Comparison of ENCODE assay signal across 8 cellular contexts in the genomic region with DNA sequence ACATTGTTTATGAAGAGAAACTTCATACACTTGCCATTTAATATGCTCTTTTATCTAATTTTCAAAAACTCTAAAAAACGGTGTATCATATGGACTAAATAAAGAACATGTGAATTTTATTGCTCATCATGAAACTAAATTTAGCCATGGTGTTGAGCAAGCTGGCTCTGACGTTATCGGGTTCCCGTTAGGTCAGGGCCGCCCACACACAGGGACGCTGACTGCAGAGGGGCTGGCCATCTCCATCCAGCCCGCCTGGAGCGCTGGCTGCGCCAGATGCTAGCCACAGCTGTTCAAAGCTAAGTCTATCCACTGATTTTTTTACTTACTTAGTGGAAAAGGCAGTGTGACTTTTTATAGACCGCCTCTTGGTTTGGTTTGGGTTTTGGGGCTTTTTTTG. TPM values are rescaled to one million over a fixed set of nuclear protein-coding genes. Genes with fewer than 3 reads are reported as not detected.
DNase-seq lines count a peak whose midpoint lies in the region; FAIRE-seq and TF ChIP-seq lines count a peak whose summit lies in the region.

No MANE protein-coding gene starts in this region.

- intact Hi-C loops in esophagus muscularis mucosa (cut with DNase I): no loop called here

- no peak for FAIRE-seq in urothelium cell line (lab: Jason Lieb, UNC)

- no peaks in the 10 kb centered on the region for H3K79me2 ChIP-seq in osteoblast (ENCODE audit: insufficient read depth, low read length)

- no peaks in the 10 kb centered on the region for H3K9me3 ChIP-seq in esophagus muscularis mucosa
- no peaks in the 10 kb centered on the region for H3K9me3 ChIP-seq in osteoblast (ENCODE audit: low read depth, low read length)

- peak; percentile 49 for DNase-seq in Ammon's horn (ENCODE audit: low spot score)
- DNase-seq in NOMO-1 treated with DMSO at 0.1 percent for 48 hours (lab: John Stamatoyannopoulos, UW; ENCODE audit: unreplicated experiment): peak; percentile 75
- DNase-seq in esophagus muscularis mucosa (ENCODE audit: extremely low spot score): peak; percentile 96
- peak; percentile 98 for DNase-seq in osteoblast (ENCODE audit: insufficient read length, low spot score, missing footprints)
- DNase-seq in NCI-H526 (lab: John Stamatoyannopoulos, UW): no peak
- no peak for DNase-seq in NCI-H2029 (lab: John Stamatoyannopoulos, UW)
- no peak for DNase-seq in urothelium cell line (ENCODE audit: low spot score)
- DNase-seq in medulla oblongata (ENCODE audit: extremely low spot score): no peak

- peak; percentile 29 for TF ChIP-seq EP300 in esophagus muscularis mucosa (IDR thresholded peaks at IDR 0.05)

- H2AFZ ChIP-seq in osteoblast (ENCODE audit: low read length): no peak overlapping the region

- H3K27ac ChIP-seq in esophagus muscularis mucosa (replicated peaks in 1 of 4) (peak overlapping the region; percentile 50 to 76 (median 62)), osteoblast (ENCODE audit: low read depth, low read length) (peak overlapping the region; percentile 82)

- TF ChIP-seq CTCF in esophagus muscularis mucosa (IDR thresholded peaks at IDR 0.05): no peak
- TF ChIP-seq CTCF in osteoblast (IDR thresholded peaks at IDR 0.05; ENCODE audit: extremely low read depth, low read depth, low read length): no peak

- H3K4me3 ChIP-seq in esophagus muscularis mucosa: no peak overlapping the region
- no peak overlapping the region for H3K4me3 ChIP-seq in osteoblast (ENCODE audit: insufficient read depth, low read length)

- H3K4me1 ChIP-seq in esophagus muscularis mucosa (peaks cover 8 to 22% (median 12%) of the 10 kb centered on the region in 4 donors), osteoblast (ENCODE audit: insufficient read depth, low read length) (peaks cover 17% of the 10 kb centered on the region)

- H3K36me3 ChIP-seq in esophagus muscularis mucosa (peaks cover 4 to 37% (median 17%) of the 10 kb centered on the region in 4 donors), osteoblast (ENCODE audit: insufficient read depth, low read length) (peaks cover 8% of the 10 kb centered on the region)

- H3K4me2 ChIP-seq in osteoblast (ENCODE audit: insufficient read depth, low read length): peak overlapping the region; percentile 49

- no peaks in the 10 kb centered on the region for H4K20me1 ChIP-seq in osteoblast (ENCODE audit: insufficient read depth, low read length)

- H3K27me3 ChIP-seq in esophagus muscularis mucosa (no peaks in the 10 kb centered on the region), osteoblast (ENCODE audit: insufficient read depth, low read length) (no peaks in the 10 kb centered on the region)

- 36% methylated on average over 10 of the region's 10 CpGs for WGBS in esophagus muscularis mucosa

- no peak for TF ChIP-seq POLR2A in esophagus muscularis mucosa (IDR thresholded peaks at IDR 0.05; ENCODE audit: low read depth)

RNA-seq across cellular contexts. Expression of a gene that starts 36.5 kb away (rescaled TPM):
- total RNA-seq in esophagus muscularis mucosa (100 to 1,000 TPM; 608 to 897 (median 728) TPM), osteoblast (332 and 340 TPM in 2 replicates)

Comparison
In these comparisons a context has a peak if more than half of its experiments do, and no peak if none do; other contexts are left out.
1. DNase-seq: peak in Ammon's horn (single experiment), NOMO-1 treated with DMSO at 0.1 percent for 48 hours (single experiment), esophagus muscularis mucosa (single experiment) and osteoblast (single experiment); none in NCI-H526 (0 of 2), NCI-H2029 (single experiment), urothelium cell line (single experiment) and medulla oblongata (single experiment).